ENCODE assay signal across 26 cellular contexts in the genomic region with DNA sequence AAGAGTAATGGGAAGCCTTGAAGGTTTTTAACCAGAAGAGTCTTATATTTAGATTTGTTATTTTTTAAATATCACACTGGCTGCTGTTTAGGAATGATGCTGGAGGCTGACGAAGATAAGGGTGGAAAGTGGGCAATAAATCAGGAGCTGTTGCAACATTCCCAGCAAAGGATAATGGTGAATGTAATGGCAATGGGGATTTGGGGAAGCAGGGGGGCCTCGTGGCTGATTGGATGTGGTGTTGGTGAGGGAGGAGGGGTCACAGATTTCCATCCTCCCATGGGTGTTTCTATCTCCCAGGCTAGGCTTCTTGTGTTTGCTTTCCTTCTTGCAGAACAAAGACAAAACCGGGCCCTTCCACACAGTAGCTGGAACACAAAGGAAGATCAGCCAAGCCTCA.
A peak's percentile ranks its signal among the peaks of the same experiment; 100 is the strongest.
DNase-seq lines count a peak whose midpoint lies in the region; ATAC-seq, FAIRE-seq and TF ChIP-seq lines count a peak whose summit lies in the region.
"Had no signal": no experiment of that assay in that cellular context is flagged by ENCODE, and none has a peak within 500 bp of the region (broad histone marks: within the 10 kb centered on the region; RNA-seq: fewer than 3 reads in every experiment).

No MANE protein-coding gene starts in this region.

- no peak for TF ChIP-seq RAD21 in H1 (IDR thresholded peaks at IDR 0.05 in 1 of 2, conservative IDR thresholded peaks at IDR 0.05 in 1 of 2; ENCODE audit: low read depth in 2 of 2, low read length in 2 of 2)

- H2AFZ ChIP-seq in H1 (ENCODE audit: low read length) (no peak overlapping the region), smooth muscle cell (ENCODE audit: low read depth) (peak overlapping the region; percentile 80)

- H3K18ac ChIP-seq in H1 (ENCODE audit: extremely low read depth, low read length), result no peak overlapping the region

- H2BK20ac ChIP-seq in H1 (ENCODE audit: low read length), result peak overlapping the region; percentile 34; the same call in 1 of the 2 replicates

- CTCF ChIA-PET in H1 (lab: Charles Lee; ENCODE audit: partially characterized antibody), result interaction anchor here (1.0 to 2.8 kb wide), 4 partner anchors 25 to 276 kb away, joined by 3 to 11 read pairs (median 6); no protein-coding TSS in a partner anchor

- H3K36me3 ChIP-seq in HUES48 (ENCODE audit: control insufficient read depth, insufficient read depth, low read length) (peaks cover 15% of the 10 kb centered on the region), H1 (ENCODE audit: control insufficient read depth in 2 of 4, insufficient read depth in 4 of 4, low read length in 3 of 4) (peaks cover 0 to 3% (median 1%) of the 10 kb centered on the region in 4 experiments; a peak in 1 of 8 replicates), smooth muscle cell (ENCODE audit: low read depth) (no peaks in the 10 kb centered on the region)
- H3K36me3 ChIP-seq: esophagus squamous epithelium had no signal

- H3K27ac ChIP-seq in HUES48 (ENCODE audit: low read depth, low read length) (peak overlapping the region; percentile 95), H1 (ENCODE audit: low read depth, low read length) (no peak overlapping the region), right cardiac atrium (ENCODE audit: low read length) (no peak overlapping the region), smooth muscle cell (ENCODE audit: low read depth) (no peak overlapping the region)

- ATAC-seq in right cardiac atrium (peak; percentile 97), HG03354 (IDR thresholded peaks at IDR 0.05; ENCODE audit: poor library complexity, severe bottlenecking, unreplicated experiment) (no peak)
- ATAC-seq: activated CD8-positive, alpha-beta T cell treated with anti-CD3 and anti-CD28 coated beads for 36 hours; CD8-positive, alpha-beta T cell; naive thymus-derived CD4-positive, alpha-beta T cell had no signal

- H3K4me1 ChIP-seq in HUES48 (ENCODE audit: control insufficient read depth, insufficient read depth, low read length) (peaks cover 30% of the 10 kb centered on the region), H1 (replicated peaks in 1 of 4; ENCODE audit: control insufficient read depth in 3 of 4, insufficient read depth in 4 of 4, low read length in 3 of 4) (peaks cover 3 to 19% (median 14%) of the 10 kb centered on the region in 4 experiments; a peak in 6 of 7 replicates), right cardiac atrium (ENCODE audit: control insufficient read depth, insufficient read depth, low read length) (no peaks in the 10 kb centered on the region), smooth muscle cell (ENCODE audit: low read depth) (peaks cover 10% of the 10 kb centered on the region)

- H3K56ac ChIP-seq in H1 (replicated peaks; ENCODE audit: insufficient read length, low read depth, low read length), result no peak overlapping the region

- DNase-seq in H1 (ENCODE audit: low read depth in 1 of 2, low spot score in 2 of 2) (peak in 1 of 2 experiments; percentile 46), right cardiac atrium (peak; percentile 75 to 86 (median 79)), smooth muscle cell (lab: John Stamatoyannopoulos, UW; ENCODE audit: unreplicated experiment) (no peak), DMS79 (lab: John Stamatoyannopoulos, UW) (no peak), ACHN (no peak)
- DNase-seq: activated CD4-positive, CD25-positive, alpha-beta regulatory T cell; activated CD8-positive, alpha-beta T cell treated with anti-CD3 and anti-CD28 coated beads for 36 hours; activated naive CD4-positive, alpha-beta T cell treated with Interleukin-2 at 50 U/mL for 16 hours; activated T-cell treated with anti-CD3 and anti-CD28 coated beads, Interleukin-2, amount 50 U/mL, for 1 hour; CD8-positive, alpha-beta T cell; cerebellar nuclear complex; effector CD8-positive, alpha-beta T cell; esophagus squamous epithelium; head of caudate nucleus; Karpas-422; mammary epithelial cell; naive thymus-derived CD4-positive, alpha-beta T cell; NCI-H1048; NCI-H526; posterior cingulate gyrus; SHP77; small intestine; stimulated activated CD4-positive, alpha-beta T cell treated with anti-CD3 and anti-CD28 coated beads, Interleukin-4, amount 100 ng/mL, for 4 hours had no signal

- H3K27me3 ChIP-seq in HUES48 (ENCODE audit: control insufficient read depth, insufficient read depth, low read length), result no peaks in the 10 kb centered on the region
- no peaks in the 10 kb centered on the region for H3K27me3 ChIP-seq in H1 (replicated peaks in 1 of 4; ENCODE audit: control insufficient read depth in 3 of 4, extremely low read depth in 1 of 4, insufficient read depth in 3 of 4, low read length in 3 of 4)
- no peaks in the 10 kb centered on the region for H3K27me3 ChIP-seq in right cardiac atrium (ENCODE audit: control insufficient read depth, insufficient read depth)
- H3K27me3 ChIP-seq in smooth muscle cell (ENCODE audit: low read depth), result no peaks in the 10 kb centered on the region
- H3K27me3 ChIP-seq: esophagus squamous epithelium had no signal

- no peak for TF ChIP-seq CTCF in H1 (IDR thresholded peaks at IDR 0.05; ENCODE audit: control extremely low read depth in 1 of 3, insufficient read depth in 1 of 3, low read depth in 1 of 3, low read length in 3 of 3)
- TF ChIP-seq CTCF in smooth muscle cell (IDR thresholded peaks at IDR 0.05; ENCODE audit: borderline replicate concordance, insufficient read depth, poor library complexity, severe bottlenecking), result no peak

- no peaks in the 10 kb centered on the region for H3K23me2 ChIP-seq in H1 (ENCODE audit: low read depth, low read length)

- H2BK12ac ChIP-seq in H1 (ENCODE audit: low read depth, low read length), result peak overlapping the region; percentile 86; the same call in 1 of the 2 replicates

- H3K9me3 ChIP-seq in HUES48 (ENCODE audit: control insufficient read depth, insufficient read depth, low read length), result peaks cover 7% of the 10 kb centered on the region
- no peaks in the 10 kb centered on the region for H3K9me3 ChIP-seq in H1 (ENCODE audit: insufficient read depth in 2 of 2, low read depth in 1 of 2, low read length in 1 of 2)
- no peaks in the 10 kb centered on the region for H3K9me3 ChIP-seq in right cardiac atrium (ENCODE audit: control insufficient read depth, low read length)
- H3K9me3 ChIP-seq in smooth muscle cell (replicated peaks; ENCODE audit: low read depth), result no peaks in the 10 kb centered on the region
- H3K9me3 ChIP-seq: esophagus squamous epithelium had no signal

- H4K5ac ChIP-seq in H1 (ENCODE audit: insufficient read length, low read depth, low read length), result no peak overlapping the region

- no peak for TF ChIP-seq POLR2A in H1 (IDR thresholded peaks at IDR 0.05; ENCODE audit: control extremely low read depth in 1 of 2, low read depth in 2 of 2, low read length in 2 of 2)

- WGBS in H1 (ENCODE audit: extremely low coverage in 1 of 2, insufficient coverage in 1 of 2, insufficient read length in 1 of 2, insufficient replicate concordance in 2 of 2, low coverage in 1 of 2, low lambda C conversion rate in 2 of 2, missing lambda C conversion rate in 1 of 2), 2 experiments, result 61% methylated on average over 3 of the region's 3 CpGs; no CpG with 5 or more reads in 1 of the 2 experiments
- WGBS in right cardiac atrium, result 35% methylated on average over 3 of the region's 3 CpGs
- WGBS in smooth muscle cell (ENCODE audit: low lambda C conversion rate), result 39% methylated on average over 3 of the region's 3 CpGs

- H4K91ac ChIP-seq in H1 (replicated peaks; ENCODE audit: insufficient read length, low read length), result no peak overlapping the region

- H3K4me3 ChIP-seq in HUES48 (ENCODE audit: low read depth, low read length) (no peak overlapping the region), H1 (ENCODE audit: extremely low read depth in 1 of 4, insufficient read depth in 2 of 4, low read depth in 3 of 4, low read length in 4 of 4) (0 out of 8 replicates have a peak overlapping the region, but pooled peaks of 1 of the 4 experiments have one; percentile 6), right cardiac atrium (ENCODE audit: low read length) (no peak overlapping the region), smooth muscle cell (no peak overlapping the region)
- H3K4me3 ChIP-seq: esophagus squamous epithelium had no signal

- no peak for FAIRE-seq in H1 (lab: Jason Lieb, UNC)
- FAIRE-seq: astrocyte, small intestine had no signal

- H2AK5ac ChIP-seq in H1 (ENCODE audit: low read depth, low read length), result no peak overlapping the region

- POLR2A ChIA-PET in H1 (lab: Charles Lee; ENCODE audit: partially characterized antibody), result interaction anchor here (0.6 to 5.0 kb wide), 11 partner anchors 10 to 411 kb away, joined by 3 to 80 read pairs (median 3); a partner anchor contains a TSS

- H4K8ac ChIP-seq in H1 (ENCODE audit: extremely low read depth, insufficient read depth, low read length), result no peak overlapping the region

- in situ Hi-C loops in ACHN (cut with HindIII; ENCODE audit: low pct_ligation_motif_present, low pct_unique_long_range_greater_than_20kb, low sequenced_read_pairs), result no loop called here

- H2BK120ac ChIP-seq in H1 (replicated peaks; ENCODE audit: low read depth, low read length), result no peak overlapping the region

- H3K4me2 ChIP-seq in H1 (ENCODE audit: insufficient read depth in 1 of 2, low read depth in 2 of 2, low read length in 2 of 2), result 0 out of 4 replicates have a peak overlapping the region, but pooled peaks have one; percentile 6 to 12
- H3K4me2 ChIP-seq in smooth muscle cell, result no peak overlapping the region

- intact Hi-C loops in right cardiac atrium (cut with DNase I), result no loop called here

- H3K79me1 ChIP-seq in H1 (ENCODE audit: low read depth, low read length), result peaks cover 2% of the 10 kb centered on the region; the same call in 1 of the 2 replicates

- no peak overlapping the region for H3K9ac ChIP-seq in HUES48 (ENCODE audit: low read depth, low read length)
- no peak overlapping the region for H3K9ac ChIP-seq in H1 (replicated peaks in 1 of 4; ENCODE audit: extremely low read depth in 1 of 4, low read depth in 3 of 4, low read length in 3 of 4)
- no peak overlapping the region for H3K9ac ChIP-seq in smooth muscle cell (ENCODE audit: low read depth)

- no peak overlapping the region for H3K14ac ChIP-seq in H1 (ENCODE audit: insufficient read length)

- H2BK5ac ChIP-seq in H1 (ENCODE audit: low read depth, low read length), result peak overlapping the region; percentile 82; the same call in 1 of the 2 replicates

- H3K23ac ChIP-seq in H1 (ENCODE audit: insufficient read length), result no peak overlapping the region

- no peak overlapping the region for H2BK15ac ChIP-seq in H1 (ENCODE audit: low read length)

- no peak for TF ChIP-seq EP300 in H1 (IDR thresholded peaks at IDR 0.05; ENCODE audit: borderline replicate concordance in 1 of 2, low read depth in 2 of 2, low read length in 2 of 2)

- H3K4ac ChIP-seq in H1 (replicated peaks; ENCODE audit: insufficient read length, low read depth, low read length), result no peak overlapping the region

- H4K20me1 ChIP-seq in H1 (replicated peaks in 1 of 2; ENCODE audit: control insufficient read depth in 1 of 2, insufficient read depth in 2 of 2, low read length in 2 of 2) (no peaks in the 10 kb centered on the region), smooth muscle cell (ENCODE audit: low read depth) (no peaks in the 10 kb centered on the region)

- peaks cover 9% of the 10 kb centered on the region for H3F3A ChIP-seq in smooth muscle cell (ENCODE audit: low read depth)

- H3K79me2 ChIP-seq in H1 (ENCODE audit: control insufficient read depth in 1 of 2, insufficient read depth in 2 of 2, low read length in 2 of 2) (peaks cover 0 to 28% of the 10 kb centered on the region in 2 experiments; a peak in 2 of 4 replicates), smooth muscle cell (ENCODE audit: low read depth) (no peaks in the 10 kb centered on the region)

Comparison
In these comparisons a context has a peak if more than half of its experiments do, and no peak if none do; other contexts are left out.
1. DNase-seq: peak in right cardiac atrium (3 of 3); none in smooth muscle cell (single experiment), DMS79 (single experiment) and ACHN (single experiment).